Comparison of ENCODE assay signal across 8 cellular contexts in the genomic region with DNA sequence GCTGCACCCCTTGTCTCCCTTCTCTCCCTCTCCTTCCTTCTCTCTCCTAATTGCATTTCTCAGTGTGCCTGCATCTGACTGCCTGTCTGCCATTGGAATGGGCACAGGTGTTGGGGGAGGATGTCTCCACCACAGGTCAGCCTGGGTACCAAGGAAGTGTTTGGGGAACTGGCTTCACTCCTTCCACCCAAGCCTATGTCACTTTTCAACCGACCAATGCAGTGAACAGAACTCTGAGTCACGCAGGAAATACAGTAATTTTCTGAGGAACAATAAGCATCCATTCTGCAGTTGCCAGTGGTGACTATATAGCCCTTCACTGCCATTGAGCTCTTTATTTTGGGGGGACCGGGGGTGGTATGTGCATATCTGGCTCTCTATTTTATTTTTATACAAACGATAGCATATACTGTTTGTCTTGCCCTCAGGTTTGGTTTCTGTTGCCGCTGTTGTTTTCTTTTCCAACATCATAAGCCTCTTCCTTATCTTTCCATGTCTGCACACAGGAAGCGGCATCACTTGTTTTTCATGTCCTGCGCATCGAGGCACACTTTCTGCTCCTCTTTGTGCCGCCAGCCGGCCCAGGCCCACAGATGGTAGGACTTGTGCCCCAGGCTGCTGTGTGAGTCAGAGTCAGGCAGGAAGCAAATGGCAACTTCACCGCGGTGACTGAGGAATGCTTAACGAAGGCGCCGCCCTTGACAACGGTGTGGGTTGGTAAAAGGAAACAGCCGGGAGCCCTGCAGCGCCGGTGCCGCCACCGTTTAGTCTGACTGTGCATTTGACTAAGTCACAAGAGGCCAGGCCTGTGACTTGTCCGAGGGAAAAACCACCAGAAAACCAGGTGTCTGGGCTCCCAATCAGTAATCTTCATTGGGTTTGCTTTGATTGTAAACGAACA. TPM values are rescaled to one million over a fixed set of nuclear protein-coding genes. Genes with fewer than 3 reads are reported as not detected.
DNase-seq lines count a peak whose midpoint lies in the region; ATAC-seq, FAIRE-seq and TF ChIP-seq lines count a peak whose summit lies in the region.

No MANE protein-coding gene starts in this region.

- TF ChIP-seq POLR2A in H1 (IDR thresholded peaks at IDR 0.05; ENCODE audit: control extremely low read depth in 1 of 2, low read depth in 2 of 2, low read length in 2 of 2) = peak in 1 of 2 experiments; percentile 53; a peak in 1 of 3 replicates

- no peak overlapping the region for H3K56ac ChIP-seq in H1 (replicated peaks; ENCODE audit: insufficient read length, low read depth, low read length)

- POLR2A ChIA-PET in H1 (lab: Charles Lee; ENCODE audit: partially characterized antibody) = interaction anchor here (2.1 kb wide), 1 partner anchor 21 kb away, joined by 8 read pairs; the partner anchor contains the start of gene CDCP1

- H2BK15ac ChIP-seq in H1 (ENCODE audit: low read length) = no peak overlapping the region

- peak overlapping the region; percentile 48 for H3K18ac ChIP-seq in H1 (ENCODE audit: extremely low read depth, low read length)

- peak overlapping the region; percentile 13 for H2BK120ac ChIP-seq in H1 (replicated peaks; ENCODE audit: low read depth, low read length)

- WGBS in H1 (ENCODE audit: extremely low coverage in 1 of 2, insufficient coverage in 1 of 2, insufficient read length in 1 of 2, insufficient replicate concordance in 2 of 2, low coverage in 1 of 2, low lambda C conversion rate in 2 of 2, missing lambda C conversion rate in 1 of 2), 2 experiments = 29% methylated on average over 21 of the region's 23 CpGs; no CpG with 5 or more reads in 1 of the 2 experiments

- CTCF ChIA-PET in H1 (lab: Charles Lee; ENCODE audit: partially characterized antibody) = interaction anchor here (0.7 to 2.2 kb wide), 8 partner anchors 9 to 784 kb away, joined by 3 to 5 read pairs (median 4); no protein-coding TSS in a partner anchor

- no peaks in the 10 kb centered on the region for H3K23me2 ChIP-seq in H1 (ENCODE audit: low read depth, low read length)

- TF ChIP-seq CTCF in H1 (IDR thresholded peaks at IDR 0.05; ENCODE audit: control extremely low read depth in 1 of 3, insufficient read depth in 1 of 3, low read depth in 1 of 3, low read length in 3 of 3) = no peak
- TF ChIP-seq CTCF in D721Med (IDR thresholded peaks at IDR 0.05; ENCODE audit: insufficient read depth, missing control alignments) = no peak

- no peaks in the 10 kb centered on the region for H3K9me3 ChIP-seq in H1 (ENCODE audit: insufficient read depth in 2 of 2, low read depth in 1 of 2, low read length in 1 of 2)

- no peaks in the 10 kb centered on the region for H4K20me1 ChIP-seq in H1 (replicated peaks in 1 of 2; ENCODE audit: control insufficient read depth in 1 of 2, insufficient read depth in 2 of 2, low read length in 2 of 2)

- H3K4me3 ChIP-seq in H1 (ENCODE audit: extremely low read depth in 1 of 4, insufficient read depth in 2 of 4, low read depth in 3 of 4, low read length in 4 of 4) = peak overlapping the region in 1 of 4 experiments; percentile 4; a peak in 1 of 8 replicates

- H3K79me1 ChIP-seq in H1 (ENCODE audit: low read depth, low read length) = no peaks in the 10 kb centered on the region

- H3K27me3 ChIP-seq in H1 (replicated peaks in 1 of 4; ENCODE audit: control insufficient read depth in 3 of 4, extremely low read depth in 1 of 4, insufficient read depth in 3 of 4, low read length in 3 of 4) = peaks cover 0 to 6% (median 0%) of the 10 kb centered on the region in 4 experiments; a peak in 2 of 7 replicates

- H3K14ac ChIP-seq in H1 (ENCODE audit: insufficient read length) = no peak overlapping the region

- peak overlapping the region; percentile 31 to 35; a peak in 3 of 4 replicates for H3K4me2 ChIP-seq in H1 (ENCODE audit: insufficient read depth in 1 of 2, low read depth in 2 of 2, low read length in 2 of 2)

- no peak overlapping the region for H3K9ac ChIP-seq in H1 (replicated peaks in 1 of 4; ENCODE audit: extremely low read depth in 1 of 4, low read depth in 3 of 4, low read length in 3 of 4)

- peaks cover 1 to 9% (median 5%) of the 10 kb centered on the region in 4 experiments; a peak in 6 of 7 replicates for H3K4me1 ChIP-seq in H1 (replicated peaks in 1 of 4; ENCODE audit: control insufficient read depth in 3 of 4, insufficient read depth in 4 of 4, low read length in 3 of 4)

- H3K79me2 ChIP-seq in H1 (ENCODE audit: control insufficient read depth in 1 of 2, insufficient read depth in 2 of 2, low read length in 2 of 2) = no peaks in the 10 kb centered on the region

- TF ChIP-seq EP300 in H1 (IDR thresholded peaks at IDR 0.05; ENCODE audit: borderline replicate concordance in 1 of 2, low read depth in 2 of 2, low read length in 2 of 2) = peak in 1 of 2 experiments; percentile 74; a peak in 1 of 3 replicates

- H3K36me3 ChIP-seq in H1 (ENCODE audit: control insufficient read depth in 2 of 4, insufficient read depth in 4 of 4, low read length in 3 of 4) = no peaks in the 10 kb centered on the region

- H4K8ac ChIP-seq in H1 (ENCODE audit: extremely low read depth, insufficient read depth, low read length) = 0 out of 2 replicates have a peak overlapping the region, but pooled peaks have one; percentile 64

- peak; percentile 70 for ATAC-seq in GM18502 (IDR thresholded peaks at IDR 0.05; ENCODE audit: poor library complexity, unreplicated experiment)
- peak; percentile 82 for ATAC-seq in HG03175 (IDR thresholded peaks at IDR 0.05; ENCODE audit: unreplicated experiment)

- peak overlapping the region; percentile 45 for H2BK12ac ChIP-seq in H1 (ENCODE audit: low read depth, low read length)

- H2AK5ac ChIP-seq in H1 (ENCODE audit: low read depth, low read length) = peak overlapping the region; percentile 17; the same call in 1 of the 2 replicates

- H4K91ac ChIP-seq in H1 (replicated peaks; ENCODE audit: insufficient read length, low read length) = peak overlapping the region; percentile 90

- no peak overlapping the region; the same call in 1 of the 2 replicates for H2BK5ac ChIP-seq in H1 (ENCODE audit: low read depth, low read length)

- no peak overlapping the region for H4K5ac ChIP-seq in H1 (ENCODE audit: insufficient read length, low read depth, low read length)

- no peak overlapping the region for H2BK20ac ChIP-seq in H1 (ENCODE audit: low read length)

- peak; percentile 86 for DNase-seq in NCI-H526 treated with DMSO at 0.1 percent for 48 hours (lab: John Stamatoyannopoulos, UW)
- DNase-seq in activated CD8-positive, alpha-beta memory T cell treated with anti-CD3 and anti-CD28 coated beads for 4 hours (ENCODE audit: low read depth in 2 of 2) = peak; percentile 59 to 74
- DNase-seq in H1 (ENCODE audit: low read depth in 1 of 2, low spot score in 2 of 2) = peak; percentile 75 to 88
- DNase-seq in mesenteric fat pad (ENCODE audit: low spot score) = peak; percentile 91
- peak; percentile 65 for DNase-seq in stimulated activated CD8-positive, alpha-beta memory T cell treated with anti-CD3 and anti-CD28 coated beads, Interleukin-15, amount 100 ng/mL, for 1 hour (ENCODE audit: low read depth)
- DNase-seq in D721Med (ENCODE audit: insufficient read length, low spot score) = no peak

- FAIRE-seq in H1 (lab: Jason Lieb, UNC) (peak; percentile 74), D721Med (lab: Jason Lieb, UNC) (no peak)

- H3K23ac ChIP-seq in H1 (ENCODE audit: insufficient read length) = no peak overlapping the region

- no peak overlapping the region for H3K27ac ChIP-seq in H1 (ENCODE audit: low read depth, low read length)

- peak in 1 of 2 experiments; percentile 24; a peak in 1 of 4 replicates for TF ChIP-seq RAD21 in H1 (IDR thresholded peaks at IDR 0.05 in 1 of 2, conservative IDR thresholded peaks at IDR 0.05 in 1 of 2; ENCODE audit: low read depth in 2 of 2, low read length in 2 of 2)

- no peak overlapping the region for H3K4ac ChIP-seq in H1 (replicated peaks; ENCODE audit: insufficient read length, low read depth, low read length)

- peak overlapping the region; percentile 12; the same call in 1 of the 2 replicates for H2AFZ ChIP-seq in H1 (ENCODE audit: low read length)

TF ChIP-seq in H1, 55 proteins besides CTCF, POLR2A, EP300 and RAD21 (continues in another document):
- TF ChIP-seq TEAD4 (IDR thresholded peaks at IDR 0.05; ENCODE audit: low read depth, low read length) = peak; percentile 82
- TF ChIP-seq, protein P1, sequence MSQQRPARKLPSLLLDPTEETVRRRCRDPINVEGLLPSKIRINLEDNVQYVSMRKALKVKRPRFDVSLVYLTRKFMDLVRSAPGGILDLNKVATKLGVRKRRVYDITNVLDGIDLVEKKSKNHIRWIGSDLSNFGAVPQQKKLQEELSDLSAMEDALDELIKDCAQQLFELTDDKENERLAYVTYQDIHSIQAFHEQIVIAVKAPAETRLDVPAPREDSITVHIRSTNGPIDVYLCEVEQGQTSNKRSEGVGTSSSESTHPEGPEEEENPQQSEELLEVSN (IDR thresholded peaks at IDR 0.05) = 0 out of 2 replicates have a peak, but pooled peaks have one; percentile 36
- TF ChIP-seq MAFK (IDR thresholded peaks at IDR 0.05; ENCODE audit: low read depth, low read length) = 0 out of 2 replicates have a peak, but pooled peaks have one; percentile 18
- TF ChIP-seq JUND (IDR thresholded peaks at IDR 0.05; ENCODE audit: low read length) = peak; percentile 40; the same call in 1 of the 2 replicates
- no peak for TF ChIP-seq BRCA1 (IDR thresholded peaks at IDR 0.05; ENCODE audit: low read depth, low read length)
- no peak for TF ChIP-seq KDM5A (IDR thresholded peaks at IDR 0.05; ENCODE audit: low read length)
- TF ChIP-seq TBP (IDR thresholded peaks at IDR 0.05; ENCODE audit: low read depth, low read length) = no peak

RNA-seq across cellular contexts. Expression of gene CDCP1, which starts 21.1 kb away (rescaled TPM):
- 21.2 and 23.3 TPM in 2 replicates for total RNA-seq in H1 (2021; fragmentation: NEBNext Ultra II Directional; extraction: Animal tissue kit (Norgen Biotek cat#: 25700))
- polyA plus RNA-seq in H1 (2011; rRNA removed) = 10.0 and 10.1 TPM in 2 replicates
- polyA plus RNA-seq in H1 (2011; cell fraction: cytosol; rRNA removed) = 8.8 TPM
- 14.0 TPM for polyA plus RNA-seq in H1 (2011; cell fraction: nucleus; rRNA removed)
- 10.8 to 12.0 TPM (median 11.1 TPM) in 4 replicates for polyA plus RNA-seq in H1 (2012, experiment 1 of 2)
- polyA plus RNA-seq in H1 (2012, experiment 2 of 2) = 5.5 TPM
- polyA plus RNA-seq in H1 (2013, experiment 1 of 2) = 20.0 TPM
- 22.4 TPM for polyA plus RNA-seq in H1 (2013, experiment 2 of 2)
- 17.6 and 19.4 TPM in 2 replicates for polyA minus RNA-seq in H1 (2011; rRNA and poly(A)+ RNA removed)
- 14.3 TPM for polyA minus RNA-seq in H1 (2011; cell fraction: cytosol; rRNA and poly(A)+ RNA removed)
- 11.4 TPM for polyA minus RNA-seq in H1 (2011; cell fraction: nucleus; rRNA and poly(A)+ RNA removed)
- 4.8 TPM for total RNA-seq in mesenteric fat pad

RNA-seq across cellular contexts. Expression of gene TMEM158, which starts 58.8 kb away (rescaled TPM):
- total RNA-seq in H1 (2021; fragmentation: NEBNext Ultra II Directional; extraction: Animal tissue kit (Norgen Biotek cat#: 25700)) = 30.3 and 35.5 TPM in 2 replicates
- 6.8 and 17.5 TPM in 2 replicates for polyA plus RNA-seq in H1 (2011; rRNA removed)
- polyA plus RNA-seq in H1 (2011; cell fraction: cytosol; rRNA removed) = 13.1 TPM
- polyA plus RNA-seq in H1 (2011; cell fraction: nucleus; rRNA removed) = 13.5 TPM
- 9.6 to 16.2 TPM (median 14.0 TPM) in 4 replicates for polyA plus RNA-seq in H1 (2012, experiment 1 of 2)
- polyA plus RNA-seq in H1 (2012, experiment 2 of 2) = 13.0 TPM
- polyA plus RNA-seq in H1 (2013, experiment 1 of 2) = 20.9 TPM
- 20.0 TPM for polyA plus RNA-seq in H1 (2013, experiment 2 of 2)
- 1.3 and 1.8 TPM in 2 replicates for polyA minus RNA-seq in H1 (2011; rRNA and poly(A)+ RNA removed)
- 11.8 TPM for polyA minus RNA-seq in H1 (2011; cell fraction: cytosol; rRNA and poly(A)+ RNA removed)
- polyA minus RNA-seq in H1 (2011; cell fraction: nucleus; rRNA and poly(A)+ RNA removed) = 6.5 TPM
- 5.7 TPM for total RNA-seq in mesenteric fat pad
